ENCODE assay signal across 8 cellular contexts in the genomic region with DNA sequence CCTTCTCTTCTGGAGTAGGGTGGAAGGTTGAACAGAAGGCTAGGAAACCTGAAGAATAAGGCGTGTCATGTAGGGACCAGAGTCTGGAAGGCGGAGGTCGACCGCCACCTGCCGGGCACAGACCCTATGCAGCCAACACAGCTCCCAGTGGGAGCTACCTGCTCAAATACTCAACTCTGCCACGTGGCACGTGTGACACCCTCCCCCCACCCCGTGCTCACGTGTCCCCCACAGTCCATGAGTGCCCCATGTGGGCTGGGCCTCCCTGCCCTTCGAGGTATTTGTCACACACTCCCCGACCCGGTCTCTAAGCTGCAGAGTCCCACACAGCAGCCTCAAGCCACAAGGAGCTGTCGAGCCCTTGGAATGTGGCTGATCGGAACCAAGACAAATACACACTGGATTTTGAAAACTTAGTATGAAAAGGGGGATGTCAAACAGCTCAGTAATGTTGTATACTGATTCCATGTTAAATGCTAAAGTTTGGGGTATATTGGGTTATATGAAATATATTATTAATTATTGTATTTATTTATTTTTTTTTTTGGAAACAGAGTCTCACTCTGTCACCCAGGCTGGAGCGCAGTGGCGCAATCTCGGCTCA. TPM values are rescaled to one million over a fixed set of nuclear protein-coding genes. Genes with fewer than 3 reads are reported as not detected.
DNase-seq lines count a peak whose midpoint lies in the region; ATAC-seq and TF ChIP-seq lines count a peak whose summit lies in the region.

No MANE protein-coding gene starts in this region.

- peak in 4 of 7 experiments; percentile 6 to 56 (median 40) for DNase-seq in CD8-positive, alpha-beta T cell
- DNase-seq in HK-2 (ENCODE audit: unreplicated experiment) = peak; percentile 76
- DNase-seq in T-cell = peak in 19 of 34 experiments; percentile 13 to 50 (median 31)
- DNase-seq in central memory CD8-positive, alpha-beta T cell (ENCODE audit: low spot score in 2 of 2) = no peak
- DNase-seq in CD14-positive monocyte (ENCODE audit: low spot score) = no peak
- DNase-seq in vagina (ENCODE audit: extremely low spot score in 2 of 2) = no peak

- POLR2A ChIA-PET in CD8-positive, alpha-beta T cell (lab: Charles Lee) = interaction anchor here (1.0 to 2.9 kb wide), 4 partner anchors 26 to 149 kb away, joined by 3 to 18 read pairs (median 6); partner anchors contain the start of genes ARMC7, CDR2L and MRPL58
- POLR2A ChIA-PET in T-cell (lab: Charles Lee) = interaction anchor here (0.6 kb wide), 3 partner anchors 11 to 211 kb away, joined by 3 to 5 read pairs (median 3); no protein-coding TSS in a partner anchor

- no peaks in the 10 kb centered on the region for H3K36me3 ChIP-seq in CD8-positive, alpha-beta T cell (ENCODE audit: insufficient read depth, low read length)
- H3K36me3 ChIP-seq in neural cell (ENCODE audit: insufficient read depth, low read length) (no peaks in the 10 kb centered on the region), vagina (no peaks in the 10 kb centered on the region)

- no peak for TF ChIP-seq POLR2A in vagina (IDR thresholded peaks at IDR 0.05)

- H4K20me1 ChIP-seq in neural cell (ENCODE audit: insufficient read depth) = no peaks in the 10 kb centered on the region

- H2AFZ ChIP-seq in neural cell (ENCODE audit: low read depth, low read length) = no peak overlapping the region

- CTCF ChIA-PET in CD8-positive, alpha-beta T cell (lab: Charles Lee) = interaction anchor here (0.7 to 5.4 kb wide), 39 partner anchors 10 to 304 kb away, joined by 3 to 58 read pairs (median 5); partner anchors contain the start of genes ATP5PD, CDR2L, HID1 and MRPL58
- CTCF ChIA-PET in T-cell (lab: Charles Lee) = interaction anchor here (0.6 to 3.5 kb wide), 21 partner anchors 10 to 310 kb away, joined by 3 to 46 read pairs (median 6); partner anchors contain the start of genes MRPL58 (in 2 of the 2), CDR2L (in 1 of the 2), HID1 (in 1 of the 2) and MIF4GD (in 1 of the 2)

- H3K4me2 ChIP-seq in neural cell (ENCODE audit: low read length) = no peak overlapping the region

- peak; percentile 30 for ATAC-seq in CD8-positive, alpha-beta T cell
- ATAC-seq in T-cell (replicated peaks in 1 of 4) = peak in 3 of 4 experiments; percentile 51 to 66 (median 52)
- peak; percentile 40 for ATAC-seq in central memory CD8-positive, alpha-beta T cell (replicated peaks; ENCODE audit: extremely low read depth, poor library complexity, severe bottlenecking)
- no peak for ATAC-seq in HG02642 (IDR thresholded peaks at IDR 0.05; ENCODE audit: poor library complexity, unreplicated experiment)

- H3K4me1 ChIP-seq in CD8-positive, alpha-beta T cell (ENCODE audit: insufficient read depth, low read length) = no peaks in the 10 kb centered on the region
- peaks cover 6% of the 10 kb centered on the region for H3K4me1 ChIP-seq in vagina

- H3K9me3 ChIP-seq in CD8-positive, alpha-beta T cell (ENCODE audit: low read length) = no peaks in the 10 kb centered on the region
- no peaks in the 10 kb centered on the region for H3K9me3 ChIP-seq in neural cell (ENCODE audit: low read length)
- no peaks in the 10 kb centered on the region for H3K9me3 ChIP-seq in vagina

- H3K4me1 Mint-ChIP-seq in CD8-positive, alpha-beta T cell (ENCODE audit: low read depth) = peaks cover 9% of the 10 kb centered on the region
- H3K4me1 Mint-ChIP-seq in T-cell (peaks cover 8 to 20% (median 9%) of the 10 kb centered on the region in 3 donors), CD14-positive monocyte (peaks cover 7% of the 10 kb centered on the region)
- H3K4me1 Mint-ChIP-seq in central memory CD8-positive, alpha-beta T cell = peaks cover 11% of the 10 kb centered on the region

- TF ChIP-seq EP300 in neural cell (conservative IDR thresholded peaks at IDR 0.05; ENCODE audit: poor library complexity, severe bottlenecking) = no peak

- H3K27me3 ChIP-seq in CD8-positive, alpha-beta T cell (ENCODE audit: insufficient read depth, low read length) = no peaks in the 10 kb centered on the region
- no peaks in the 10 kb centered on the region for H3K27me3 ChIP-seq in neural cell (ENCODE audit: insufficient read depth, low read depth, low read length)
- H3K27me3 ChIP-seq in vagina = no peaks in the 10 kb centered on the region

- no peaks in the 10 kb centered on the region for H3K27me3 Mint-ChIP-seq in CD8-positive, alpha-beta T cell (ENCODE audit: low read depth)
- H3K27me3 Mint-ChIP-seq in T-cell (no peaks in the 10 kb centered on the region), CD14-positive monocyte (ENCODE audit: low read depth in 3 of 3) (peaks cover 11 to 46% (median 14%) of the 10 kb centered on the region in 3 donors)
- H3K27me3 Mint-ChIP-seq in central memory CD8-positive, alpha-beta T cell = no peaks in the 10 kb centered on the region

- no peak overlapping the region for H3K27ac Mint-ChIP-seq in CD8-positive, alpha-beta T cell
- no peak overlapping the region for H3K27ac Mint-ChIP-seq in T-cell
- H3K27ac Mint-ChIP-seq in central memory CD8-positive, alpha-beta T cell (ENCODE audit: low read depth) = no peak overlapping the region
- H3K27ac Mint-ChIP-seq in CD14-positive monocyte = peak overlapping the region in 3 of 7 donors; percentile 3 to 70 (median 37)

- no peak for TF ChIP-seq CTCF in CD8-positive, alpha-beta T cell (IDR thresholded peaks at IDR 0.05)
- TF ChIP-seq CTCF in neural cell (IDR thresholded peaks at IDR 0.05; ENCODE audit: poor library complexity, severe bottlenecking) (peak; percentile 51), CD14-positive monocyte (IDR thresholded peaks at IDR 0.05) (no peak), vagina (IDR thresholded peaks at IDR 0.05) (no peak)

- no peak overlapping the region for H3K4me3 ChIP-seq in CD8-positive, alpha-beta T cell (ENCODE audit: low read depth, low read length)
- H3K4me3 ChIP-seq in neural cell (ENCODE audit: low read length) (no peak overlapping the region), vagina (no peak overlapping the region)

- H3K4me3 Mint-ChIP-seq in CD8-positive, alpha-beta T cell = no peak overlapping the region
- no peak overlapping the region for H3K4me3 Mint-ChIP-seq in T-cell
- H3K4me3 Mint-ChIP-seq in central memory CD8-positive, alpha-beta T cell = no peak overlapping the region
- no peak overlapping the region for H3K4me3 Mint-ChIP-seq in CD14-positive monocyte

- no peaks in the 10 kb centered on the region for H3F3A ChIP-seq in neural cell (ENCODE audit: insufficient read depth, low read length, poor library complexity, severe bottlenecking)

- H3K36me3 Mint-ChIP-seq in CD8-positive, alpha-beta T cell = no peaks in the 10 kb centered on the region
- H3K36me3 Mint-ChIP-seq in T-cell (no peaks in the 10 kb centered on the region), CD14-positive monocyte (no peaks in the 10 kb centered on the region)
- H3K36me3 Mint-ChIP-seq in central memory CD8-positive, alpha-beta T cell (ENCODE audit: insufficient read depth) = peaks cover 2% of the 10 kb centered on the region

- intact Hi-C loops in CD8-positive, alpha-beta T cell (cut with DNase I, micrococcal nuclease) = loop anchor here (1.0 to 5.0 kb wide), 13 partner anchors 45 to 452 kb away; partner anchors contain the start of genes MRPL58 (in 2 of the 2), ARMC7 (in 1 of the 2), NT5C (in 1 of the 2) and NUP85 (in 1 of the 2)
- intact Hi-C loops in CD14-positive monocyte (cut with micrococcal nuclease) (loop anchor here (2.0 to 10.0 kb wide), 5 partner anchors 36 to 231 kb away; partner anchors contain the start of gene OTOP2 (in 1 of the 2)), vagina (cut with DNase I) (loop anchor here (5.0 to 10.0 kb wide), 3 partner anchors 74 to 246 kb away; partner anchors contain the start of gene NUP85)

- no peak for TF ChIP-seq RAD21 in neural cell (conservative IDR thresholded peaks at IDR 0.05)

- H3K27ac ChIP-seq in CD8-positive, alpha-beta T cell (ENCODE audit: low read depth, low read length) = no peak overlapping the region
- H3K27ac ChIP-seq in neural cell (ENCODE audit: low read length) (no peak overlapping the region), vagina (no peak overlapping the region)

- no peaks in the 10 kb centered on the region for H3K79me2 ChIP-seq in neural cell (replicated peaks; ENCODE audit: insufficient read depth, low read length)

- no peaks in the 10 kb centered on the region for H3K9me3 Mint-ChIP-seq in CD8-positive, alpha-beta T cell
- H3K9me3 Mint-ChIP-seq in T-cell (no peaks in the 10 kb centered on the region), CD14-positive monocyte (peaks cover 4 to 11% (median 9%) of the 10 kb centered on the region in 7 donors)
- no peaks in the 10 kb centered on the region for H3K9me3 Mint-ChIP-seq in central memory CD8-positive, alpha-beta T cell

- H3K9me2 ChIP-seq in neural cell (ENCODE audit: insufficient read depth, low read length) = no peaks in the 10 kb centered on the region

- H3K9ac ChIP-seq in neural cell (ENCODE audit: low read length) = no peak overlapping the region

TF ChIP-seq in neural cell, 6 proteins besides CTCF, POLR2A, EP300 and RAD21 (continues in another document):
- TF ChIP-seq SMC3 (conservative IDR thresholded peaks at IDR 0.05; ENCODE audit: poor library complexity) = no peak
- TF ChIP-seq POLR2AphosphoS5 (IDR thresholded peaks at IDR 0.05) = no peak
- no peak for TF ChIP-seq MXI1 (conservative IDR thresholded peaks at IDR 0.05; ENCODE audit: poor library complexity, severe bottlenecking)
- no peak for TF ChIP-seq TAF1 (IDR thresholded peaks at IDR 0.05; ENCODE audit: low read depth)

RNA-seq across cellular contexts. Expression of gene HID1, which starts 11.7 kb away (rescaled TPM):
- 10 to 100 TPM; 25.9 to 26.4 TPM for total RNA-seq in CD8-positive, alpha-beta T cell
- total RNA-seq in T-cell (10 to 100 TPM; 12.7 to 21.0 (median 14.5) TPM), vagina (13.0 TPM)
- polyA plus RNA-seq in neural cell (26.6 and 29.8 TPM in 2 replicates), CD14-positive monocyte (not detected)
- 32.8 and 42.6 TPM in 2 replicates for polyA minus RNA-seq in neural cell

RNA-seq across cellular contexts. Expression of gene OTOP3, which starts 25.1 kb away (rescaled TPM):
- total RNA-seq in CD8-positive, alpha-beta T cell = not detected
- total RNA-seq in T-cell (not detected), vagina (0.74 TPM)
- polyA plus RNA-seq in neural cell (not detected in 2 replicates), CD14-positive monocyte (not detected)
- not detected in 2 replicates for polyA minus RNA-seq in neural cell

RNA-seq across cellular contexts. Expression of gene CDR2L, which starts 26.6 kb away (rescaled TPM):
- under 1 TPM; 0.14 to 0.27 TPM for total RNA-seq in CD8-positive, alpha-beta T cell
- total RNA-seq in T-cell (under 1 TPM in 4 of 5 donors, not detected in 1; 0.12 to 0.29 (median 0.19) TPM), vagina (13.5 TPM)
- polyA plus RNA-seq in neural cell (8.1 and 8.3 TPM in 2 replicates), CD14-positive monocyte (not detected)
- 11.9 and 12.3 TPM in 2 replicates for polyA minus RNA-seq in neural cell

RNA-seq across cellular contexts. Expression of gene OTOP2, which starts 36.8 kb away (rescaled TPM):
- not detected for total RNA-seq in CD8-positive, alpha-beta T cell
- not detected for total RNA-seq in T-cell
- not detected in 2 replicates for polyA plus RNA-seq in neural cell
- polyA minus RNA-seq in neural cell = not detected in 2 replicates
- polyA plus RNA-seq in CD14-positive monocyte = not detected
- not detected for total RNA-seq in vagina

RNA-seq across cellular contexts. Expression of gene USH1G, which starts 37.8 kb away (rescaled TPM):
- total RNA-seq in CD8-positive, alpha-beta T cell = not detected
- total RNA-seq in T-cell (not detected), vagina (0.49 TPM)
- polyA plus RNA-seq in neural cell (not detected in 2 replicates), CD14-positive monocyte (not detected)
- 0.35 TPM in 1 of 2 replicates, not detected in the other for polyA minus RNA-seq in neural cell

Comparison
In these comparisons a context has a peak if more than half of its experiments do, and no peak if none do; other contexts are left out.
1. DNase-seq: peak in CD8-positive, alpha-beta T cell (4 of 7), HK-2 (single experiment) and T-cell (19 of 34); none in central memory CD8-positive, alpha-beta T cell (0 of 2), CD14-positive monocyte (single experiment) and vagina (0 of 2).
2. RNA of gene CDR2L, which starts 26.6 kb away (total RNA-seq): 13.5 TPM in vagina (single experiment); 0.14 to 0.27 TPM in CD8-positive, alpha-beta T cell and 0.12 to 0.29 TPM in T-cell; every median in the first group is over 10 times any median in the second.